9 cellular contexts compared by ENCODE assay signal in genomic region chr2:218068721-218069334, GRCh38. TPM values are rescaled to one million over a fixed set of nuclear protein-coding genes. Genes with fewer than 3 reads are reported as not detected.
DNase-seq lines count a peak whose midpoint lies in the region; ATAC-seq and TF ChIP-seq lines count a peak whose summit lies in the region.
"Not testable (repeated sequence)": the region's sequence is repeated elsewhere in the genome, so short reads cannot be mapped to it uniquely, and the experiment has no call there.
"Had no signal": no experiment of that assay in that cellular context is flagged by ENCODE, and none has a peak within 500 bp of the region (broad histone marks: within the 10 kb centered on the region; RNA-seq: fewer than 3 reads in every experiment).

Gene RUFY4 (plus strand): TSS chr2:218069253. CDS start chr2:218070606, 1,353 bp downstream.

- TF ChIP-seq CTCF in Panc1 (IDR thresholded peaks at IDR 0.05) (peak; percentile 94), fibroblast of lung (conservative IDR thresholded peaks at IDR 0.05 in 1 of 2, IDR thresholded peaks at IDR 0.05 in 1 of 2; ENCODE audit: low read depth in 1 of 2, low read length in 2 of 2) (peak; percentile 51 to 80)

- not testable (repeated sequence) for H3K4me3 ChIP-seq in GM23248; Karpas-422 (ENCODE audit: low read length)
- H3K4me3 ChIP-seq in Panc1 (ENCODE audit: low read depth in 2 of 2, low read length in 2 of 2) (peak within 1 kb of the TSS; percentile 15 to 40; a peak in 3 of 4 replicates), fibroblast of lung (replicated peaks in 1 of 4; ENCODE audit: control extremely low read depth in 1 of 4, insufficient read depth in 1 of 4, low read depth in 3 of 4, low read length in 4 of 4) (peak within 1 kb of the TSS in 2 of 4 experiments; percentile 34 to 39)

- peak within 1 kb of the TSS in 3 of 6 donors; percentile 44 to 69 (median 56) for H3K27ac Mint-ChIP-seq in naive B cell
- H3K27ac Mint-ChIP-seq in stimulated activated effector memory CD8-positive, alpha-beta T cell treated with anti-CD3 and anti-CD28 coated beads, Interleukin-12 subunit alpha, Interleukin-12 subunit beta, amount 100 ng/mL, for 72 hours, result peak within 1 kb of the TSS; percentile 85

- H4K20me1 ChIP-seq in GM23248 (ENCODE audit: insufficient read depth); Karpas-422 (ENCODE audit: insufficient read depth, low read depth, low read length); fibroblast of lung (ENCODE audit: control insufficient read depth, extremely low read depth, insufficient read depth, low read length): not testable (repeated sequence)

- DNase-seq in DMS79 (lab: John Stamatoyannopoulos, UW) (peak; percentile 44), GM23248 (peak; percentile 65), Karpas-422 (peak; percentile 89), Panc1 (ENCODE audit: low read depth, low spot score) (peak; percentile 42), fibroblast of lung (ENCODE audit: low read depth in 2 of 2) (peak; percentile 57 to 66), naive B cell (peak; percentile 68)
- DNase-seq in activated T-cell treated with anti-CD3 and anti-CD28 coated beads, Interleukin-2, amount 50 U/mL, for 4 hours, result peak; percentile 50
- peak; percentile 44 to 75 for DNase-seq in stimulated activated effector memory CD8-positive, alpha-beta T cell treated with anti-CD3 and anti-CD28 coated beads, Interleukin-12 subunit alpha, Interleukin-12 subunit beta, amount 100 ng/mL, for 72 hours (ENCODE audit: low spot score in 2 of 2)

- intact Hi-C loops in Panc1 (cut with micrococcal nuclease; ENCODE audit: unreplicated experiment), result loop anchor here (2.0 kb wide), 1 partner anchor 284 kb away; no protein-coding TSS in a partner anchor

- H2AFZ ChIP-seq in GM23248; Karpas-422 (ENCODE audit: low read length); fibroblast of lung (ENCODE audit: low read length): not testable (repeated sequence)

- in situ Hi-C loops in GM23248 (cut with MboI), result loop anchor here (10.0 kb wide), 1 partner anchor 284 kb away; no protein-coding TSS in a partner anchor
- in situ Hi-C loops in Panc1 (cut with HindIII; ENCODE audit: low pct_unique_long_range_greater_than_20kb, low sequenced_read_pairs), result not testable (repeated sequence)

- H3K27me3 ChIP-seq in GM23248 (replicated peaks; ENCODE audit: insufficient read depth) (peaks cover 51% of the 10 kb centered on the region), fibroblast of lung (ENCODE audit: control insufficient read depth, insufficient read depth, low read length) (peaks cover 19% of the 10 kb centered on the region)
- H3K27me3 ChIP-seq in Karpas-422 (ENCODE audit: low read length); Panc1 (ENCODE audit: control insufficient read depth, insufficient read depth, low read length): not testable (repeated sequence)

- not testable (repeated sequence) for H3K4me2 ChIP-seq in GM23248 (ENCODE audit: unreplicated experiment); fibroblast of lung (ENCODE audit: extremely low read depth, insufficient read depth, low read length)
- peak within 1 kb of the TSS; percentile 15 for H3K4me2 ChIP-seq in Karpas-422 (ENCODE audit: low read depth, low read length, poor library complexity, severe bottlenecking)

- POLR2A ChIA-PET in Panc1 (lab: Charles Lee), result not testable (repeated sequence)

- not testable (repeated sequence) for H3K4me1 Mint-ChIP-seq in activated T-cell treated with anti-CD3 and anti-CD28 coated beads, Interleukin-2, amount 50 U/mL, for 4 hours (ENCODE audit: low read depth)
- peaks cover 11 to 15% (median 13%) of the 10 kb centered on the region in 3 donors for H3K4me1 Mint-ChIP-seq in naive B cell
- peaks cover 21% of the 10 kb centered on the region for H3K4me1 Mint-ChIP-seq in stimulated activated effector memory CD8-positive, alpha-beta T cell treated with anti-CD3 and anti-CD28 coated beads, Interleukin-12 subunit alpha, Interleukin-12 subunit beta, amount 100 ng/mL, for 72 hours

- H3K9me3 ChIP-seq in GM23248 (ENCODE audit: low read depth); Karpas-422 (ENCODE audit: low read length); Panc1 (ENCODE audit: control insufficient read depth, insufficient read depth, low read depth, low read length); fibroblast of lung (ENCODE audit: control insufficient read depth, insufficient read depth, low read depth, low read length): not testable (repeated sequence)

- CTCF ChIA-PET in Panc1 (lab: Charles Lee), result interaction anchor here (0.6 to 1.0 kb wide), 5 partner anchors 13 to 283 kb away, joined by 3 to 8 read pairs (median 3); no protein-coding TSS in a partner anchor

- ATAC-seq in Panc1, result peak; percentile 82
- peak; percentile 81 to 85 for ATAC-seq in activated T-cell treated with anti-CD3 and anti-CD28 coated beads, Interleukin-2, amount 50 U/mL, for 4 hours
- peak; percentile 86 to 89 for ATAC-seq in naive B cell (ENCODE audit: low read depth in 2 of 2)
- peak; percentile 66 for ATAC-seq in stimulated activated effector memory CD8-positive, alpha-beta T cell treated with anti-CD3 and anti-CD28 coated beads, Interleukin-12 subunit alpha, Interleukin-12 subunit beta, amount 100 ng/mL, for 72 hours

- H3K4me3 Mint-ChIP-seq in activated T-cell treated with anti-CD3 and anti-CD28 coated beads, Interleukin-2, amount 50 U/mL, for 4 hours, result peak within 1 kb of the TSS; percentile 60
- H3K4me3 Mint-ChIP-seq in naive B cell, result peak within 1 kb of the TSS in 6 of 8 donors; percentile 26 to 79 (median 64)
- peak within 1 kb of the TSS; percentile 64 for H3K4me3 Mint-ChIP-seq in stimulated activated effector memory CD8-positive, alpha-beta T cell treated with anti-CD3 and anti-CD28 coated beads, Interleukin-12 subunit alpha, Interleukin-12 subunit beta, amount 100 ng/mL, for 72 hours

- BruUV-seq in Panc1 (replicated peaks; lab: Mats Ljungman, UMichigan), result not testable (repeated sequence)

- H3K79me2 ChIP-seq in GM23248 (ENCODE audit: insufficient read depth); Karpas-422 (ENCODE audit: low read length); fibroblast of lung (ENCODE audit: control insufficient read depth, insufficient read depth, low read length): not testable (repeated sequence)

- H3K36me3 ChIP-seq in GM23248 (ENCODE audit: low read depth); Karpas-422 (ENCODE audit: insufficient read depth, low read length); Panc1 (ENCODE audit: control insufficient read depth, insufficient read depth, low read length); fibroblast of lung (ENCODE audit: control insufficient read depth, insufficient read depth, low read length): not testable (repeated sequence)

- not testable (repeated sequence) for H3K36me3 Mint-ChIP-seq in activated T-cell treated with anti-CD3 and anti-CD28 coated beads, Interleukin-2, amount 50 U/mL, for 4 hours (ENCODE audit: insufficient read depth); naive B cell; stimulated activated effector memory CD8-positive, alpha-beta T cell treated with anti-CD3 and anti-CD28 coated beads, Interleukin-12 subunit alpha, Interleukin-12 subunit beta, amount 100 ng/mL, for 72 hours

- not testable (repeated sequence) for H3K9ac ChIP-seq in GM23248; Karpas-422 (ENCODE audit: low read length); fibroblast of lung (ENCODE audit: insufficient read depth, low read length)

- 13 to 17% methylated on average over 15 of the region's 15 CpGs for WGBS in GM23248 (ENCODE audit: low coverage in 1 of 2, low lambda C conversion rate in 2 of 2, missing lambda C conversion rate in 2 of 2), 2 experiments

- peaks cover 16% of the 10 kb centered on the region for H3K27me3 Mint-ChIP-seq in activated T-cell treated with anti-CD3 and anti-CD28 coated beads, Interleukin-2, amount 50 U/mL, for 4 hours (ENCODE audit: low read depth)
- peaks cover 21 to 42% (median 38%) of the 10 kb centered on the region in 3 donors for H3K27me3 Mint-ChIP-seq in naive B cell

- H3K9me2 ChIP-seq in GM23248 (ENCODE audit: insufficient read depth); Karpas-422 (replicated peaks; ENCODE audit: insufficient read depth, low read length): not testable (repeated sequence)

- H3K4me1 ChIP-seq in GM23248 (ENCODE audit: insufficient read depth); Karpas-422 (ENCODE audit: low read length); Panc1 (ENCODE audit: control insufficient read depth, insufficient read depth, low read length); fibroblast of lung (ENCODE audit: control insufficient read depth, extremely low read depth, insufficient read depth, low read length): not testable (repeated sequence)

- H3K9me3 Mint-ChIP-seq in activated T-cell treated with anti-CD3 and anti-CD28 coated beads, Interleukin-2, amount 50 U/mL, for 4 hours; naive B cell; stimulated activated effector memory CD8-positive, alpha-beta T cell treated with anti-CD3 and anti-CD28 coated beads, Interleukin-12 subunit alpha, Interleukin-12 subunit beta, amount 100 ng/mL, for 72 hours: not testable (repeated sequence)

- not testable (repeated sequence) for H3F3A ChIP-seq in GM23248 (ENCODE audit: insufficient read depth)

- H3K27ac ChIP-seq in GM23248; Karpas-422 (ENCODE audit: low read length); Panc1 (ENCODE audit: low read length); fibroblast of lung (ENCODE audit: insufficient read depth, low read length): not testable (repeated sequence)

RNA-seq across cellular contexts. Expression of gene RUFY4, which starts in this region (rescaled TPM):
- not detected in 2 replicates for total RNA-seq in GM23248 (2014; rRNA removed; shearing (Covaris generic))
- polyA plus RNA-seq in GM23248 (2016; fragmentation: Nextera tagmentation; extraction: Ambion mirVana) (not detected in 2 replicates), fibroblast of lung (not detected in 2 replicates), naive B cell (ENCODE audit: low read depth in 6 of 6) (not detected)
- total RNA-seq in Karpas-422 (2014; rRNA removed; shearing (Covaris generic); ENCODE audit: low replicate concordance), result 0.11 TPM in 1 of 2 replicates, not detected in the other
- total RNA-seq in Panc1 (2021; ENCODE audit: unreplicated experiment) (not detected), fibroblast of lung (not detected in 2 replicates)
- not detected for polyA plus RNA-seq in Panc1 (2012; ENCODE audit: insufficient read length)
- under 1 TPM in 2 of 3 donors, not detected in 1; 0.16 to 0.38 TPM for total RNA-seq in activated T-cell treated with anti-CD3 and anti-CD28 coated beads, Interleukin-2, amount 50 U/mL, for 4 hours
- polyA plus RNA-seq in fibroblast of lung (2012), result not detected in 2 replicates
- not detected in 2 replicates for polyA minus RNA-seq in fibroblast of lung (ENCODE audit: low replicate concordance)
- total RNA-seq: cardiac septum had no signal

Comparison
In these comparisons a context has a peak if more than half of its experiments do, and no peak if none do; other contexts are left out.
1. Peak in DNase-seq in GM23248; RNA of the gene not detected or under 1 TPM.
2. Peak in DNase-seq and H3K4me2 ChIP-seq in Karpas-422; RNA of the gene not detected or under 1 TPM.
3. Peak in DNase-seq, ATAC-seq and H3K4me3 ChIP-seq in Panc1; RNA of the gene not detected or under 1 TPM.
4. Peak in DNase-seq and ATAC-seq in activated T-cell treated with anti-CD3 and anti-CD28 coated beads, Interleukin-2, amount 50 U/mL, for 4 hours; RNA of the gene not detected or under 1 TPM.
5. Peak in DNase-seq in fibroblast of lung; RNA of the gene not detected or under 1 TPM.
6. Peak in DNase-seq and ATAC-seq in naive B cell; RNA of the gene not detected or under 1 TPM.